ENCODE assay signal across 8 cellular contexts in the genomic region with DNA sequence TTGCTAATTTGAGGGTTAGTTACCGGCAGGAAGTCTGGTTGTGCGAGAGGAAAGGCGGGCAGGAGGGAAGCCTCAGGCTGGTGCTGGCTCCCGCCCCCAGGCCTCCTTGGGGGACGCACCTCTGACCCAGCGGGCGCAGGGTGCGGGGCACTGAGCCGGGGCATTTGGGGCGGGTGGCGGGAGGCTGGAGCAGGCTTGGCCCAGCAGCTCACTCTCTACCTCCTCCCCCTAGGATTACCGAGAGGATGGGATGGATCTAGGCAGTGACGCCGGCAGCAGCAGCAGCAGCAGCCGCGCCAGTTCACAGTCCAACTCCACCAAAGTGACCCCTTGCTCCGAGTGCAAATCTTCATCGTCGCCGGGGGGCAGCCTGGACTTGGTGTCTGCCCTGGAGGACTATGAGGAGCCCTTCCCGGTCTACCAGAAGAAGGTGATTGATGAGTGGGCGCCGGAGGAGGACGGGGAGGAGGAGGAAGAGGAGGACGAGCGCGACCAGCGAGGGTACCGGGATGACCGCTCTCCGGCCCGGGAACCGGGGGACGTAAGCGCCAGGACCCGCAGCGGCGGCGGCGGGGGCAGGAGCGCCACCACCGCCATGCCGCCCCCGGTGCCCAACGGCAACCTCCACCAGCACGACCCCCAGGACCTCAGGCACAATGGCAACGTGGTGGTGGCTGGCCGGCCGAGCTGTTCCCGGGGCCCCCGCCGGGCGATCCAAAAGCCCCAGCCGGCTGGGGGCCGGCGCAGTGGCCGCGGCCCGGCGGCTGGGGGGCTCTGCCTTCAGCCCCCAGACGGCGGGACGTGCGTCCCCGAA.
A peak's percentile ranks its signal among the peaks of the same experiment; 100 is the strongest.
DNase-seq lines count a peak whose midpoint lies in the region; ATAC-seq lines count a peak whose summit lies in the region.

No MANE protein-coding gene starts in this region.

- no peaks in the 10 kb centered on the region for H3K9me3 Mint-ChIP-seq in stimulated activated naive CD8-positive, alpha-beta T cell treated with anti-CD3 and anti-CD28 coated beads, Interleukin-15, Interleukin-2, amounts not matched to agents 100 ng/mL and 50 ng/mL, for 24 hours

- H3K27ac Mint-ChIP-seq in stimulated activated naive CD8-positive, alpha-beta T cell treated with anti-CD3 and anti-CD28 coated beads, Interleukin-15, Interleukin-2, amounts not matched to agents 100 ng/mL and 50 ng/mL, for 24 hours: peak overlapping the region; percentile 63

- peak overlapping the region; percentile 83 for H3K4me3 Mint-ChIP-seq in stimulated activated naive CD8-positive, alpha-beta T cell treated with anti-CD3 and anti-CD28 coated beads, Interleukin-15, Interleukin-2, amounts not matched to agents 100 ng/mL and 50 ng/mL, for 24 hours

- peaks cover 21% of the 10 kb centered on the region for H3K4me1 Mint-ChIP-seq in stimulated activated naive CD8-positive, alpha-beta T cell treated with anti-CD3 and anti-CD28 coated beads, Interleukin-15, Interleukin-2, amounts not matched to agents 100 ng/mL and 50 ng/mL, for 24 hours (ENCODE audit: low read depth)

- DNase-seq in NCI-H1105 treated with DMSO at 0.1 percent for 48 hours (lab: John Stamatoyannopoulos, UW) (peak; percentile 77), NCI-H1105 (lab: John Stamatoyannopoulos, UW) (no peak), SHP77 (lab: John Stamatoyannopoulos, UW) (peak; percentile 51 to 83), dermis blood vessel endothelial cell (peak; percentile 81), left kidney (ENCODE audit: low read depth, low spot score) (peak; percentile 83)

- no peaks in the 10 kb centered on the region for H3K36me3 Mint-ChIP-seq in stimulated activated naive CD8-positive, alpha-beta T cell treated with anti-CD3 and anti-CD28 coated beads, Interleukin-15, Interleukin-2, amounts not matched to agents 100 ng/mL and 50 ng/mL, for 24 hours (ENCODE audit: low read depth)

- peak; percentile 13 for ATAC-seq in HG02642 (IDR thresholded peaks at IDR 0.05; ENCODE audit: poor library complexity, unreplicated experiment)
- no peak for ATAC-seq in GM19397 (IDR thresholded peaks at IDR 0.05; ENCODE audit: unreplicated experiment)

- H3K27me3 Mint-ChIP-seq in stimulated activated naive CD8-positive, alpha-beta T cell treated with anti-CD3 and anti-CD28 coated beads, Interleukin-15, Interleukin-2, amounts not matched to agents 100 ng/mL and 50 ng/mL, for 24 hours: peaks cover 70% of the 10 kb centered on the region
